In genomic region chr9:99819123-99819483, GRCh38 we compare ENCODE assay signal across 8 cellular contexts.
A peak's percentile ranks its signal among the peaks of the same experiment; 100 is the strongest.
DNase-seq lines count a peak whose midpoint lies in the region; ATAC-seq and TF ChIP-seq lines count a peak whose summit lies in the region.

No MANE protein-coding gene starts in this region.

- no peaks in the 10 kb centered on the region for H3K79me2 ChIP-seq in OCI-LY1 (ENCODE audit: insufficient read depth, low read length)

- peak overlapping the region; percentile 83 for H3K9ac ChIP-seq in OCI-LY1 (ENCODE audit: low read length)

- H3K4me1 ChIP-seq in OCI-LY1 (ENCODE audit: insufficient read depth, low read length, severe bottlenecking): peaks cover 39% of the 10 kb centered on the region
- H3K4me1 ChIP-seq in effector memory CD4-positive, alpha-beta T cell (ENCODE audit: control insufficient read depth, insufficient read depth, low read length, poor library complexity, severe bottlenecking): peaks cover 39% of the 10 kb centered on the region
- H3K4me1 ChIP-seq in neuron (ENCODE audit: insufficient read depth, low read length): peaks cover 36% of the 10 kb centered on the region

- no peaks in the 10 kb centered on the region for H4K20me1 ChIP-seq in OCI-LY1 (ENCODE audit: insufficient read depth, low read length)

- H3K4me2 ChIP-seq in OCI-LY1 (ENCODE audit: low read length): peak overlapping the region; percentile 83

- H3K27me3 ChIP-seq in OCI-LY1 (ENCODE audit: insufficient read depth, low read length) (no peaks in the 10 kb centered on the region), neuron (ENCODE audit: insufficient read depth, low read length) (no peaks in the 10 kb centered on the region)
- peaks cover 19% of the 10 kb centered on the region for H3K27me3 ChIP-seq in effector memory CD4-positive, alpha-beta T cell (replicated peaks; ENCODE audit: control insufficient read depth, insufficient read depth, low read length, poor library complexity, severe bottlenecking)

- H3K27ac ChIP-seq in OCI-LY1 (ENCODE audit: low read depth, low read length, poor library complexity, severe bottlenecking): peak overlapping the region; percentile 34
- peak overlapping the region; percentile 97 for H3K27ac ChIP-seq in effector memory CD4-positive, alpha-beta T cell (ENCODE audit: insufficient read depth, low read length, poor library complexity, severe bottlenecking)

- no peaks in the 10 kb centered on the region for H3K9me2 ChIP-seq in OCI-LY1 (ENCODE audit: low read depth, low read length)

- H3K36me3 ChIP-seq in OCI-LY1 (ENCODE audit: insufficient read depth, low read length): no peaks in the 10 kb centered on the region
- H3K36me3 ChIP-seq in effector memory CD4-positive, alpha-beta T cell (ENCODE audit: control insufficient read depth, insufficient read depth, low read length): no peaks in the 10 kb centered on the region
- no peaks in the 10 kb centered on the region for H3K36me3 ChIP-seq in neuron (ENCODE audit: insufficient read depth, low read length)

- no peak for TF ChIP-seq CTCF in OCI-LY1 (IDR thresholded peaks at IDR 0.05; ENCODE audit: low read length)

- ATAC-seq in HG02870 (IDR thresholded peaks at IDR 0.05; ENCODE audit: unreplicated experiment) (no peak), GM19324 (IDR thresholded peaks at IDR 0.05; ENCODE audit: low FRiP score, unreplicated experiment) (no peak)

- DNase-seq in GF-D8 (lab: John Stamatoyannopoulos, UW) (peak; percentile 97), ecto neural progenitor cell (ENCODE audit: low spot score) (no peak), GOT3 (lab: John Stamatoyannopoulos, UW) (no peak)
- no peak for DNase-seq in effector memory CD4-positive, alpha-beta T cell

- H3K4me3 ChIP-seq in OCI-LY1 (ENCODE audit: low read depth, low read length, poor library complexity, severe bottlenecking) (peak overlapping the region; percentile 76), neuron (ENCODE audit: low read length) (peak overlapping the region; percentile 84)
- peak overlapping the region; percentile 42 for H3K4me3 ChIP-seq in effector memory CD4-positive, alpha-beta T cell (ENCODE audit: insufficient read depth, low read depth, low read length, poor library complexity, severe bottlenecking)

- H2AFZ ChIP-seq in OCI-LY1 (ENCODE audit: low read length) (no peak overlapping the region), neuron (ENCODE audit: low read depth, low read length) (peak overlapping the region; percentile 82)

- H3K9me3 ChIP-seq in OCI-LY1 (ENCODE audit: low read length) (no peaks in the 10 kb centered on the region), neuron (ENCODE audit: low read length) (no peaks in the 10 kb centered on the region)
- H3K9me3 ChIP-seq in effector memory CD4-positive, alpha-beta T cell (ENCODE audit: control insufficient read depth, low read length): no peaks in the 10 kb centered on the region

- H3F3A ChIP-seq in OCI-LY1 (ENCODE audit: insufficient read depth, low read length): peaks cover 4% of the 10 kb centered on the region; the same call in 1 of the 2 replicates
